In the genomic region with DNA sequence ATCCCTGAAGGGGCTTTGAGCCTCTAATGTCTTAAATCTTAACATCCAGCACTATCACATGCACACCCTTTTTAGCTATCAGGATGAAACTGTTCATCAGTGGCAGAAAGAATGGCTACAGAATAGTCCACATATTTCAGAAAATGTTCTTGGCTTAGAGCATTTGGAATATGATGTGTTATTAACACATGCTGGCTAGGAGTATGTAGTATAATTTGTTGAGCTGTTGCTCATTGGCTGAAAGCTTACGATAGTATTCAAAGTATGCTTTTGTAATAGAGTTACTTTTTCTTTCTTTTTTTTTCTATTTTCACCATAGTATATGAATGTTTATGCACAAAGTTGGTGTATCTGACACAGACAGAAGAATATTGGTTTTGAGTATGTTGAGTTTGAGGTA, we compare ENCODE assay signal across 25 cellular contexts.
"Had no signal": no experiment of that assay in that cellular context is flagged by ENCODE, and none has a peak within 500 bp of the region (broad histone marks: within the 10 kb centered on the region; RNA-seq: fewer than 3 reads in every experiment).

No MANE protein-coding gene starts in this region.

- H2AFZ ChIP-seq: PC-9 had no signal

- H3K4me3 ChIP-seq: adrenal gland, breast epithelium, PC-9 had no signal

- H3K9me3 Mint-ChIP-seq: activated CD4-positive, alpha-beta memory T cell treated with anti-CD3 and anti-CD28 coated beads, Interleukin-2, amount 10 ng/mL, durations not matched to agents 7 days and 5 days; activated CD4-positive, alpha-beta T cell treated with anti-CD3 and anti-CD28 coated beads, Interleukin-2, amount 10 ng/mL, durations not matched to agents 7 days and 5 days; activated naive CD4-positive, alpha-beta T cell treated with anti-CD3 and anti-CD28 coated beads, Interleukin-2, amount 10 ng/mL, durations not matched to agents 7 days and 5 days; activated naive CD8-positive, alpha-beta T cell treated with anti-CD3 and anti-CD28 coated beads for 36 hours; activated T-helper 17 cell treated with anti-CD3 and anti-CD28 coated beads, Interleukin-2, amount 50 U/mL, for 72 hours had no signal

- DNase-seq: activated CD4-positive, alpha-beta memory T cell treated with anti-CD3 and anti-CD28 coated beads, Interleukin-2, amount 10 ng/mL, durations not matched to agents 7 days and 5 days; activated CD4-positive, alpha-beta T cell treated with anti-CD3 and anti-CD28 coated beads, Interleukin-2, amount 10 ng/mL, durations not matched to agents 7 days and 5 days; activated CD4-positive, CD25-positive, alpha-beta regulatory T cell; activated gamma-delta T cell; activated naive CD4-positive, alpha-beta T cell treated with anti-CD3 and anti-CD28 coated beads, Interleukin-2, amount 10 ng/mL, durations not matched to agents 7 days and 5 days; activated naive CD8-positive, alpha-beta T cell treated with anti-CD3 and anti-CD28 coated beads for 36 hours; activated T-cell treated with anti-CD3 and anti-CD28 coated beads for 4 hours; activated T-cell treated with anti-CD3 and anti-CD28 coated beads, Interleukin-2, amount 50 U/mL, for 48 hours; adrenal gland; anterior cingulate cortex; caudate nucleus; Kasumi-1; NCI-H1105 treated with DMSO at 0.1 percent for 48 hours; NCI-H146; NCI-H187 treated with DMSO at 0.1 percent for 48 hours; NCI-H2081 treated with DMSO at 0.1 percent for 48 hours; NCI-H446; NCI-H524; PC-9; SIG-M5; T-helper 17 cell; T1000 had no signal

- H3K9me3 ChIP-seq: adrenal gland, breast epithelium had no signal

- H3K27ac Mint-ChIP-seq: activated CD4-positive, alpha-beta memory T cell treated with anti-CD3 and anti-CD28 coated beads, Interleukin-2, amount 10 ng/mL, durations not matched to agents 7 days and 5 days; activated CD4-positive, alpha-beta T cell treated with anti-CD3 and anti-CD28 coated beads, Interleukin-2, amount 10 ng/mL, durations not matched to agents 7 days and 5 days; activated naive CD4-positive, alpha-beta T cell treated with anti-CD3 and anti-CD28 coated beads, Interleukin-2, amount 10 ng/mL, durations not matched to agents 7 days and 5 days; activated naive CD8-positive, alpha-beta T cell treated with anti-CD3 and anti-CD28 coated beads for 36 hours; activated T-helper 17 cell treated with anti-CD3 and anti-CD28 coated beads, Interleukin-2, amount 50 U/mL, for 72 hours; T-helper 17 cell had no signal

- H3K4me1 Mint-ChIP-seq: activated CD4-positive, alpha-beta T cell treated with anti-CD3 and anti-CD28 coated beads, Interleukin-2, amount 10 ng/mL, durations not matched to agents 7 days and 5 days; activated naive CD4-positive, alpha-beta T cell treated with anti-CD3 and anti-CD28 coated beads, Interleukin-2, amount 10 ng/mL, durations not matched to agents 7 days and 5 days had no signal

- H3K4me2 ChIP-seq: PC-9 had no signal

- H3K36me3 ChIP-seq: adrenal gland, breast epithelium had no signal

- FAIRE-seq: TTC549 had no signal

- H3K4me3 Mint-ChIP-seq: activated CD4-positive, alpha-beta memory T cell treated with anti-CD3 and anti-CD28 coated beads, Interleukin-2, amount 10 ng/mL, durations not matched to agents 7 days and 5 days; activated CD4-positive, alpha-beta T cell treated with anti-CD3 and anti-CD28 coated beads, Interleukin-2, amount 10 ng/mL, durations not matched to agents 7 days and 5 days; activated naive CD4-positive, alpha-beta T cell treated with anti-CD3 and anti-CD28 coated beads, Interleukin-2, amount 10 ng/mL, durations not matched to agents 7 days and 5 days; activated naive CD8-positive, alpha-beta T cell treated with anti-CD3 and anti-CD28 coated beads for 36 hours; activated T-helper 17 cell treated with anti-CD3 and anti-CD28 coated beads, Interleukin-2, amount 50 U/mL, for 72 hours; T-helper 17 cell had no signal

- ATAC-seq: activated T-helper 17 cell treated with anti-CD3 and anti-CD28 coated beads, Interleukin-2, amount 50 U/mL, for 72 hours; T-helper 17 cell had no signal

- H3K27me3 Mint-ChIP-seq: activated CD4-positive, alpha-beta memory T cell treated with anti-CD3 and anti-CD28 coated beads, Interleukin-2, amount 10 ng/mL, durations not matched to agents 7 days and 5 days; activated CD4-positive, alpha-beta T cell treated with anti-CD3 and anti-CD28 coated beads, Interleukin-2, amount 10 ng/mL, durations not matched to agents 7 days and 5 days; activated naive CD4-positive, alpha-beta T cell treated with anti-CD3 and anti-CD28 coated beads, Interleukin-2, amount 10 ng/mL, durations not matched to agents 7 days and 5 days; activated naive CD8-positive, alpha-beta T cell treated with anti-CD3 and anti-CD28 coated beads for 36 hours; activated T-helper 17 cell treated with anti-CD3 and anti-CD28 coated beads, Interleukin-2, amount 50 U/mL, for 72 hours; T-helper 17 cell had no signal

- H3K27ac ChIP-seq: adrenal gland, breast epithelium, PC-9 had no signal

- H3K27me3 ChIP-seq: adrenal gland, breast epithelium had no signal

- H3K4me1 ChIP-seq: adrenal gland, breast epithelium had no signal
